Comparison of ENCODE assay signal across 1 cellular context in the genomic region with DNA sequence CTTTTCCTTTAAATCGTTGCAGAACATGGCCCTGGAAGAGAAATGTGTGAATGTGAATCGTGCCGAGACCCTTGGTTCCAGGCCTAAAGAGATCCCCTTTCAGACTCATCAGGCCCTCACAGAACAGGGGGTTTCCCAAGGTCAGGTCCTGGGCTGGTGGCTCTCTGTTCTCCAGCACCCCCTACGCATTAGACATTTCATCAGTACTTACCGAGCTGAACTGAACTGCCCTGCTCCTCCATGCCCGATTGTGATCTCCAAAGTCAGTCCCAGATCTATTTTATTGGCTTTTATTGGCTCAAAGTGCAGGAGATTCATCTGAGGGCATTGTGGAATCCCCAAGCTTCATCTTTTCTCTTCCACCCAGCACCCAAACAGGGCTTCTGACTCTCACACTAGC.
TF ChIP-seq lines count a peak whose summit lies in the region.

No MANE protein-coding gene starts in this region.

TF ChIP-seq in H1, 55 proteins besides CTCF, POLR2A, EP300 and RAD21 (continued from another document):
- no peak for TF ChIP-seq EGR1 (IDR thresholded peaks at IDR 0.05; ENCODE audit: borderline replicate concordance, low read depth, low read length)
- TF ChIP-seq HDAC6 (IDR thresholded peaks at IDR 0.05; ENCODE audit: low read depth, low read length), result no peak
- no peak for TF ChIP-seq SIX5 (IDR thresholded peaks at IDR 0.05; ENCODE audit: low read depth, low read length)
- TF ChIP-seq SP1 (IDR thresholded peaks at IDR 0.05; ENCODE audit: low read depth, low read length), result no peak
